ENCODE assay signal across 9 cellular contexts in the genomic region with DNA sequence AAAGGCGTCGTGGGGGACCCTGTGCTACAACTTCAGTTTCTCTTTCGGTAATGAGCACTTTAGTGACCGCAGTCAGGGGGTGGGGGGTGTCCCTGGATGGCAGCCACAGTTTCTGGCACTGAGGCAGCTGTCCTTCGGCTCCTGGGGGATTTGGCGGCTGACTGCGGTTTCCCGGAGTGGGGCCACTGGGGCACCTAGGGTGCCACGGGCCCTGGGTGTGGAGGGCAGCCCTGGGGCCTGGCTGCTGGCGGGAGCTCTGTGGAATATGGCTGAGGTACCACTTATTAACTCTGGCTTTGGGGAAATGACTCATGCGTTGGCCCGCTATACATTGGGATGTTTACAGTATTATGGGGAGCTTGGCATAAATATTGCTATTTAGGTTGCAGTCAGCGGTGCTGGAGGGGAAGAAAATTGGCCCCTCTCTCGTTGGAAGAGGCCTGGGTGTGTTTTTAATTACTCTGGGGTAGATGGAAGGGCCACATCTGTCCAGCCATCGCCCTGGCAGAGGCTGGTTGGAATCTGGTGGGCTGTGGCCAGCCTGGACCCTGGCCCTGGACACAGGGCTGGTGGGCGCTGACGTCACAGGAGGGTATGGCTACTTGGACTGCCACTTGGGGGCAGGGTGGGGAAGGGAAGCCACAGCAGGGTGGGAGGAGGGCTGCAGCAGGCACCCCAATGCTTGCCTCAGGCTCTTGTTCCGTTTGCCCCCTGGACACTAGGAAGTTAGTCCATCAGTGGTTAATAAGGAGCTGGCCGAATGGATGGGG. TPM values are rescaled to one million over a fixed set of nuclear protein-coding genes. Genes with fewer than 3 reads are reported as not detected.
DNase-seq lines count a peak whose midpoint lies in the region; ATAC-seq lines count a peak whose summit lies in the region.
"Had no signal": no experiment of that assay in that cellular context is flagged by ENCODE, and none has a peak within 500 bp of the region (broad histone marks: within the 10 kb centered on the region; RNA-seq: fewer than 3 reads in every experiment).

No MANE protein-coding gene starts in this region.

- intact Hi-C loops in left ventricle myocardium superior (cut with micrococcal nuclease) = no loop called here

- DNase-seq in activated CD8-positive, alpha-beta memory T cell treated with anti-CD3 and anti-CD28 coated beads for 24 hours = peak; percentile 69
- DNase-seq in activated CD8-positive, alpha-beta memory T cell treated with anti-CD3 and anti-CD28 coated beads, Interleukin-2, amount 50 U/mL, for 4 hours = no peak
- peak; percentile 72 for DNase-seq in RPMI8226
- peak; percentile 62 for DNase-seq in fibroblast of gingiva (ENCODE audit: low read depth)
- peak; percentile 59 for DNase-seq in stimulated activated CD8-positive, alpha-beta memory T cell treated with anti-CD3 and anti-CD28 coated beads, Interleukin-4, amount 100 ng/mL, for 48 hours
- DNase-seq in left ventricle myocardium superior = no peak
- DNase-seq in OCI-M1 (lab: John Stamatoyannopoulos, UW) = no peak
- DNase-seq: activated gamma-delta T cell treated with Interleukin-2 at 50 U/mL for 16 hours had no signal

- ATAC-seq in left ventricle myocardium superior (no peak), GM19035 (IDR thresholded peaks at IDR 0.05; ENCODE audit: unreplicated experiment) (no peak)

RNA-seq across cellular contexts. Expression of gene EPHB2, which starts 2.0 kb away (rescaled TPM):
- 2.4 TPM for total RNA-seq in left ventricle myocardium superior

RNA-seq across cellular contexts. Expression of gene C1QB, which starts 59.7 kb away (rescaled TPM):
- 102 TPM for total RNA-seq in left ventricle myocardium superior

Comparison
In these comparisons a context has a peak if more than half of its experiments do, and no peak if none do; other contexts are left out.
1. DNase-seq: peak in activated CD8-positive, alpha-beta memory T cell treated with anti-CD3 and anti-CD28 coated beads for 24 hours (single experiment), RPMI8226 (single experiment), fibroblast of gingiva (single experiment) and stimulated activated CD8-positive, alpha-beta memory T cell treated with anti-CD3 and anti-CD28 coated beads, Interleukin-4, amount 100 ng/mL, for 48 hours (single experiment); none in activated CD8-positive, alpha-beta memory T cell treated with anti-CD3 and anti-CD28 coated beads, Interleukin-2, amount 50 U/mL, for 4 hours (single experiment), left ventricle myocardium superior (single experiment) and OCI-M1 (single experiment).